21 cellular contexts compared by ENCODE assay signal in the genomic region with DNA sequence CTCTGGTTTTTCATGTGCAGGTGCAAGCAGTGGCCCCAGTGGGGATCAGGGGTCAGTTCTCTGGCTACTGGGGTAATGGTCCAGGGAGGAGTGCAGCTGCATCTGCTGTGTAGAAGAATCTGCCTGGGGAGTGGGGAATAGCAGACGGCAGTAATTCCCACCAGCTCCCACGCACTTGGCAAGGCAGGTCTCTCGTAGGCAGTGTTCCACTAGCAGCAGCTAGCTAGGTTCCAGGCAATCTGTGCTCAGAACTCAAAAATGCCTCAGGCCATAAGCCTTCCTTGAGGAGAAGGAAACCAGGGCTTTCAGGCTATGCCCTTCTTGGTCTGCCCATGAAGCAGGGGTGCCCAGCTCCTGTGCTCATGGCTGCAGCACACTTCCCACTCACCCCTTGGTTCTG. TPM values are rescaled to one million over a fixed set of nuclear protein-coding genes. Genes with fewer than 3 reads are reported as not detected.
DNase-seq lines count a peak whose midpoint lies in the region; ATAC-seq and TF ChIP-seq lines count a peak whose summit lies in the region.
"Had no signal": no experiment of that assay in that cellular context is flagged by ENCODE, and none has a peak within 500 bp of the region (broad histone marks: within the 10 kb centered on the region; RNA-seq: fewer than 3 reads in every experiment).

No MANE protein-coding gene starts in this region.

- H3K79me1 ChIP-seq in H9 (ENCODE audit: insufficient read depth, low read depth, low read length, poor library complexity, severe bottlenecking), result no peaks in the 10 kb centered on the region

- no peak overlapping the region for H4K8ac ChIP-seq in H9 (replicated peaks; ENCODE audit: insufficient read length, low read depth, low read length)

- CTCF ChIA-PET in SK-N-SH (lab: Yijun Ruan, JAX), result interaction anchor here (1.3 kb wide), 1 partner anchor 10 kb away, joined by 3 read pairs; no protein-coding TSS in a partner anchor

- POLR2A ChIA-PET in SK-N-SH (lab: Yijun Ruan, JAX), result interaction anchor here (0.6 kb wide), 1 partner anchor 126 kb away, joined by 3 read pairs; no protein-coding TSS in a partner anchor

- H3K79me2 ChIP-seq in SK-N-SH (ENCODE audit: insufficient read depth) (peaks cover 91% of the 10 kb centered on the region), H9 (ENCODE audit: insufficient read depth, low read length) (no peaks in the 10 kb centered on the region)

- peaks cover 0 to 4% (median under 1%) of the 10 kb centered on the region in 3 experiments; a peak in 2 of 7 replicates for H3K36me3 Mint-ChIP-seq in H9 (ENCODE audit: insufficient read depth in 1 of 3, low read depth in 3 of 3)
- H3K36me3 Mint-ChIP-seq: activated naive CD8-positive, alpha-beta T cell treated with anti-CD3 and anti-CD28 coated beads, Interleukin-2, amount 10 ng/mL, durations not matched to agents 7 days and 5 days; CD4-positive, alpha-beta memory T cell had no signal

- TF ChIP-seq EP300 in SK-N-SH (IDR thresholded peaks at IDR 0.05; ENCODE audit: borderline replicate concordance in 1 of 2, low read depth in 1 of 2, low read length in 1 of 2), result no peak
- TF ChIP-seq EP300 in upper lobe of left lung (IDR thresholded peaks at IDR 0.05), result no peak

- H4K20me1 ChIP-seq in SK-N-SH (ENCODE audit: insufficient read depth) (no peaks in the 10 kb centered on the region), H9 (ENCODE audit: control insufficient read depth, insufficient read depth, insufficient read length) (no peaks in the 10 kb centered on the region)

- H3K4me2 ChIP-seq in SK-N-SH (no peak overlapping the region; the same call in 1 of the 2 replicates), H9 (ENCODE audit: insufficient read depth, insufficient read length, low read length) (no peak overlapping the region)

- H3K4me3 ChIP-seq in SK-N-SH (ENCODE audit: low read depth in 2 of 2, low read length in 1 of 2) (no peak overlapping the region), dorsolateral prefrontal cortex (no peak overlapping the region), upper lobe of left lung (no peak overlapping the region)
- H3K4me3 ChIP-seq: left lung, prostate gland had no signal

- peaks cover 0 to 21% of the 10 kb centered on the region in 2 experiments for H3K36me3 ChIP-seq in SK-N-SH (replicated peaks in 1 of 2; ENCODE audit: control insufficient read depth in 1 of 2, insufficient read depth in 2 of 2, low read length in 1 of 2)
- H3K36me3 ChIP-seq in upper lobe of left lung, result no peaks in the 10 kb centered on the region
- H3K36me3 ChIP-seq: left lung, prostate gland had no signal

- H3K56ac ChIP-seq in H9 (ENCODE audit: insufficient read length, low read depth, low read length), result no peak overlapping the region

- H3K27me3 ChIP-seq in SK-N-SH (ENCODE audit: insufficient read depth) (no peaks in the 10 kb centered on the region), dorsolateral prefrontal cortex (no peaks in the 10 kb centered on the region), upper lobe of left lung (no peaks in the 10 kb centered on the region), H9 (ENCODE audit: insufficient read depth, low read length) (no peaks in the 10 kb centered on the region)
- H3K27me3 ChIP-seq: left lung had no signal

- no peak overlapping the region for H2AK5ac ChIP-seq in H9 (ENCODE audit: insufficient read length, low read length)

- H3T11ph ChIP-seq in H9 (ENCODE audit: low read length), result no peak overlapping the region

- WGBS in SK-N-SH (ENCODE audit: low lambda C conversion rate), result 89% methylated on average over 3 of the region's 3 CpGs
- WGBS in upper lobe of left lung, 2 donors, result 72 to 93% methylated on average over 3 of the region's 3 CpGs
- WGBS in H9 (ENCODE audit: extremely low coverage, insufficient read length, low lambda C conversion rate), result no CpG with 5 or more reads among the region's 3 CpGs

- no peak overlapping the region for H3K4ac ChIP-seq in H9 (ENCODE audit: low read depth, low read length)

- no peak overlapping the region for H2AFZ ChIP-seq in SK-N-SH (ENCODE audit: low read depth)
- H2AFZ ChIP-seq in H9 (ENCODE audit: low read length), result no peak overlapping the region

- intact Hi-C loops in dorsolateral prefrontal cortex (cut with DNase I), result no loop called here

- no peak for TF ChIP-seq RAD21 in SK-N-SH (IDR thresholded peaks at IDR 0.05; ENCODE audit: low read length)

- no peak overlapping the region for H2BK15ac ChIP-seq in H9 (ENCODE audit: low read depth, low read length)

- H2BK120ac ChIP-seq in H9 (ENCODE audit: low read depth, low read length, poor library complexity, severe bottlenecking), result no peak overlapping the region

- peaks cover 2 to 8% of the 10 kb centered on the region in 2 experiments; a peak in 4 of 5 replicates for H3K9me3 Mint-ChIP-seq in H9

- H3K4me1 ChIP-seq in SK-N-SH (ENCODE audit: control insufficient read depth in 1 of 2, insufficient read depth in 2 of 2, low read depth in 1 of 2, low read length in 1 of 2), result peaks cover 8 to 17% of the 10 kb centered on the region in 2 experiments
- peaks cover 0 to 6% (median 0%) of the 10 kb centered on the region in 4 donors for H3K4me1 ChIP-seq in upper lobe of left lung
- no peaks in the 10 kb centered on the region for H3K4me1 ChIP-seq in H9 (ENCODE audit: insufficient read depth, low read length)
- H3K4me1 ChIP-seq: left lung, prostate gland had no signal

- H3K9ac ChIP-seq in SK-N-SH, result no peak overlapping the region
- no peak overlapping the region for H3K9ac ChIP-seq in H9 (ENCODE audit: extremely low read depth, insufficient read length, low read length)

- DNase-seq in SK-N-SH (no peak), dorsolateral prefrontal cortex (peak in 9 of 10 donors; percentile 25 to 86 (median 68)), middle frontal gyrus (ENCODE audit: extremely low spot score, low spot score) (peak; percentile 39), upper lobe of left lung (no peak), NCI-H524 (lab: John Stamatoyannopoulos, UW) (no peak), H9 (no peak)
- DNase-seq: 8988T; activated B cell treated with CpG ODN at 0.5 μM for 24 hours; activated CD8-positive, alpha-beta memory T cell treated with anti-CD3 and anti-CD28 coated beads for 24 hours; activated naive CD8-positive, alpha-beta T cell treated with anti-CD3 and anti-CD28 coated beads, Interleukin-2, amount 10 ng/mL, durations not matched to agents 7 days and 5 days; CD4-positive, alpha-beta memory T cell; foreskin melanocyte; left lung; MM.1S; naive B cell; NCI-H187 treated with DMSO at 0.1 percent for 48 hours; SHP77 treated with DMSO at 0.1 percent for 48 hours; stimulated activated naive CD4-positive, alpha-beta T cell had no signal

- H3K27me3 Mint-ChIP-seq in H9 (ENCODE audit: low read depth), result no peaks in the 10 kb centered on the region

- no peak overlapping the region for H3K4me3 Mint-ChIP-seq in H9
- H3K4me3 Mint-ChIP-seq: activated B cell treated with CpG ODN at 0.5 μM for 24 hours; activated naive CD8-positive, alpha-beta T cell treated with anti-CD3 and anti-CD28 coated beads, Interleukin-2, amount 10 ng/mL, durations not matched to agents 7 days and 5 days; CD4-positive, alpha-beta memory T cell had no signal

- H4K91ac ChIP-seq in H9 (ENCODE audit: insufficient read length, low read depth, low read length), result no peak overlapping the region

- H3K14ac ChIP-seq in H9 (ENCODE audit: insufficient read depth, low read length), result no peak overlapping the region

- no peak overlapping the region for H3K18ac ChIP-seq in H9 (ENCODE audit: insufficient read length, low read depth, low read length)

- H3K9me3 ChIP-seq in SK-N-SH (peaks cover 5% of the 10 kb centered on the region; the same call in 1 of the 2 replicates), upper lobe of left lung (peaks cover 3 to 7% (median 3%) of the 10 kb centered on the region in 4 donors), H9 (ENCODE audit: control insufficient read depth, low read depth, low read length) (no peaks in the 10 kb centered on the region)
- H3K9me3 ChIP-seq: prostate gland had no signal

- no peaks in the 10 kb centered on the region for H3K9me2 ChIP-seq in SK-N-SH

- H3K23me2 ChIP-seq in H9 (ENCODE audit: insufficient read length, low read depth, low read length, poor library complexity, severe bottlenecking), result no peaks in the 10 kb centered on the region

- no peak overlapping the region for H3K27ac Mint-ChIP-seq in H9
- H3K27ac Mint-ChIP-seq: activated B cell treated with CpG ODN at 0.5 μM for 24 hours; activated naive CD8-positive, alpha-beta T cell treated with anti-CD3 and anti-CD28 coated beads, Interleukin-2, amount 10 ng/mL, durations not matched to agents 7 days and 5 days; CD4-positive, alpha-beta memory T cell had no signal

- H3K27ac ChIP-seq in SK-N-SH (ENCODE audit: low read depth in 2 of 2, low read length in 1 of 2) (no peak overlapping the region), dorsolateral prefrontal cortex (peak overlapping the region in 43 of 59 donors; percentile 1 to 82 (median 57)), upper lobe of left lung (no peak overlapping the region), H9 (ENCODE audit: insufficient read length, low read depth, low read length) (no peak overlapping the region)
- H3K27ac ChIP-seq: left lung, prostate gland had no signal

- no peak overlapping the region for H3K23ac ChIP-seq in H9 (ENCODE audit: insufficient read length, low read depth, low read length)

- H3K4me1 Mint-ChIP-seq in H9, result peaks cover 6 to 13% of the 10 kb centered on the region in 2 experiments
- H3K4me1 Mint-ChIP-seq: activated B cell treated with CpG ODN at 0.5 μM for 24 hours; activated naive CD8-positive, alpha-beta T cell treated with anti-CD3 and anti-CD28 coated beads, Interleukin-2, amount 10 ng/mL, durations not matched to agents 7 days and 5 days; CD4-positive, alpha-beta memory T cell had no signal

- no peak for TF ChIP-seq POLR2A in upper lobe of left lung (IDR thresholded peaks at IDR 0.05)

- ATAC-seq in SK-N-SH treated with all-trans-retinoic acid at 6 μM for 48 hours (peak; percentile 19; the same call in 2 of the 3 replicates), upper lobe of left lung (ENCODE audit: low FRiP score in 2 of 2) (peak; percentile 19 to 41), GM18520 (IDR thresholded peaks at IDR 0.05; ENCODE audit: unreplicated experiment) (no peak)
- ATAC-seq: left lung had no signal

- no peak overlapping the region for H2BK20ac ChIP-seq in H9 (ENCODE audit: low read depth, low read length, poor library complexity, severe bottlenecking)

- H2BK5ac ChIP-seq in H9 (ENCODE audit: insufficient read length, low read length), result no peak overlapping the region

- H2BK12ac ChIP-seq in H9 (ENCODE audit: insufficient read length, low read depth, low read length), result no peak overlapping the region

- H4K5ac ChIP-seq in H9 (ENCODE audit: insufficient read length, low read depth, low read length), result no peak overlapping the region

- TF ChIP-seq CTCF in SK-N-SH (IDR thresholded peaks at IDR 0.05) (no peak), dorsolateral prefrontal cortex (IDR thresholded peaks at IDR 0.05 in 54 of 56, conservative IDR thresholded peaks at IDR 0.05 in 2 of 56; ENCODE audit: low read depth in 1 of 56, partially characterized antibody in 56 of 56) (no peak), upper lobe of left lung (IDR thresholded peaks at IDR 0.05) (no peak), H9 (conservative IDR thresholded peaks at IDR 0.05) (no peak)

- H3F3A ChIP-seq in SK-N-SH (replicated peaks; ENCODE audit: insufficient read depth), result peaks cover 18% of the 10 kb centered on the region

RNA-seq across cellular contexts. Expression of a gene that starts 38.8 kb away (rescaled TPM):
- 10.0 and 10.1 TPM in 2 replicates for polyA plus RNA-seq in SK-N-SH (2012; rRNA removed)
- 11.0 and 11.4 TPM in 2 replicates for polyA plus RNA-seq in SK-N-SH (2012; cell fraction: cytosol; rRNA removed)
- 16.8 and 19.1 TPM in 2 replicates for polyA plus RNA-seq in SK-N-SH (2012; cell fraction: nucleus; rRNA removed)
- total RNA-seq in dorsolateral prefrontal cortex (100 to 1,000 TPM in 15 of 120 experiments, 10 to 100 TPM in 105; 56.6 to 129 (median 86.3) TPM), upper lobe of left lung (10 to 100 TPM in 1 of 6 donors, 1 to 10 TPM in 5; 2.1 to 16.8 (median 3.3) TPM), H9 (2021) (0.33 and 0.39 TPM in 2 replicates)
- total RNA-seq: activated naive CD8-positive, alpha-beta T cell treated with anti-CD3 and anti-CD28 coated beads, Interleukin-2, amount 10 ng/mL, durations not matched to agents 7 days and 5 days; CD4-positive, alpha-beta memory T cell had no signal
- polyA plus RNA-seq: CD4-positive, alpha-beta memory T cell had no signal

Comparison
In these comparisons a context has a peak if more than half of its experiments do, and no peak if none do; other contexts are left out.
1. DNase-seq: peak in dorsolateral prefrontal cortex (9 of 10) and middle frontal gyrus (single experiment); none in SK-N-SH (single experiment), upper lobe of left lung (0 of 2), NCI-H524 (0 of 2) and H9 (single experiment).
2. H3K27ac ChIP-seq: peak in dorsolateral prefrontal cortex (43 of 59); none in SK-N-SH (0 of 2), upper lobe of left lung (0 of 4) and H9 (single experiment).